ENCODE assay signal across 10 cellular contexts in genomic region chr12:103626498-103626897, GRCh38. TPM values are rescaled to one million over a fixed set of nuclear protein-coding genes. Genes with fewer than 3 reads are reported as not detected.
DNase-seq lines count a peak whose midpoint lies in the region; ATAC-seq and TF ChIP-seq lines count a peak whose summit lies in the region.
"Had no signal": no experiment of that assay in that cellular context is flagged by ENCODE, and none has a peak within 500 bp of the region (broad histone marks: within the 10 kb centered on the region; RNA-seq: fewer than 3 reads in every experiment).

No MANE protein-coding gene starts in this region.

- H3K36me3 ChIP-seq in hepatocyte (replicated peaks; ENCODE audit: insufficient read depth, low read depth), result no peaks in the 10 kb centered on the region
- H3K36me3 ChIP-seq in tibial nerve, result no peaks in the 10 kb centered on the region

- H3K27me3 ChIP-seq in hepatocyte, result no peaks in the 10 kb centered on the region
- no peaks in the 10 kb centered on the region for H3K27me3 ChIP-seq in tibial nerve

- 62% methylated on average over 4 of the region's 4 CpGs for WGBS in hepatocyte (ENCODE audit: low lambda C conversion rate, missing lambda C conversion rate)
- 19 to 47% methylated on average over 4 of the region's 4 CpGs for WGBS in tibial nerve, 2 donors

- TF ChIP-seq EP300 in tibial nerve (IDR thresholded peaks at IDR 0.05), result no peak

- H3K9me3 ChIP-seq in hepatocyte (ENCODE audit: low read depth) (no peaks in the 10 kb centered on the region), tibial nerve (peaks cover 0 to 1% (median 0%) of the 10 kb centered on the region in 4 donors)

- no peaks in the 10 kb centered on the region for H3K36me3 Mint-ChIP-seq in effector memory CD8-positive, alpha-beta T cell (ENCODE audit: insufficient read depth)
- H3K36me3 Mint-ChIP-seq: naive thymus-derived CD8-positive, alpha-beta T cell had no signal

- ATAC-seq in effector memory CD8-positive, alpha-beta T cell (replicated peaks), result no peak
- ATAC-seq: naive thymus-derived CD8-positive, alpha-beta T cell had no signal

- no peaks in the 10 kb centered on the region for H3K9me2 ChIP-seq in hepatocyte (replicated peaks; ENCODE audit: insufficient read depth)

- no peak overlapping the region for H3K4me3 Mint-ChIP-seq in effector memory CD8-positive, alpha-beta T cell
- H3K4me3 Mint-ChIP-seq: naive thymus-derived CD8-positive, alpha-beta T cell had no signal

- no peak overlapping the region for H3K27ac Mint-ChIP-seq in effector memory CD8-positive, alpha-beta T cell
- H3K27ac Mint-ChIP-seq: naive thymus-derived CD8-positive, alpha-beta T cell had no signal

- H3K4me2 ChIP-seq in hepatocyte, result no peak overlapping the region

- H3K4me1 Mint-ChIP-seq in effector memory CD8-positive, alpha-beta T cell (ENCODE audit: low read depth in 2 of 2), result no peaks in the 10 kb centered on the region
- H3K4me1 Mint-ChIP-seq: naive thymus-derived CD8-positive, alpha-beta T cell had no signal

- DNase-seq in NCI-H2081 (lab: John Stamatoyannopoulos, UW) (peak; percentile 19 to 58), NCI-H2081 treated with DMSO at 0.1 percent for 48 hours (lab: John Stamatoyannopoulos, UW) (no peak), T1000 (lab: John Stamatoyannopoulos, UW) (peak; percentile 4), hepatocyte (ENCODE audit: low spot score) (peak; percentile 65), tibial nerve (ENCODE audit: low spot score in 2 of 2) (peak; percentile 21 to 62), hepatic stellate cell (ENCODE audit: low spot score) (no peak), AML-193 (lab: John Stamatoyannopoulos, UW) (no peak)
- no peak for DNase-seq in effector memory CD8-positive, alpha-beta T cell

- H4K20me1 ChIP-seq in hepatocyte (ENCODE audit: insufficient read depth, poor library complexity, severe bottlenecking), result no peaks in the 10 kb centered on the region

- H3K9me3 Mint-ChIP-seq in effector memory CD8-positive, alpha-beta T cell, result peaks cover 0 to 8% of the 10 kb centered on the region in 2 donors

- no peaks in the 10 kb centered on the region for H3K79me2 ChIP-seq in hepatocyte

- TF ChIP-seq CTCF in hepatocyte (IDR thresholded peaks at IDR 0.05; ENCODE audit: poor library complexity) (peak; percentile 50), tibial nerve (IDR thresholded peaks at IDR 0.05) (peak in 2 of 5 experiments; percentile 13)

- TF ChIP-seq POLR2A in tibial nerve (IDR thresholded peaks at IDR 0.05), result no peak

- H2AFZ ChIP-seq in hepatocyte, result no peak overlapping the region

- H3K4me1 ChIP-seq in hepatocyte (ENCODE audit: insufficient read depth) (no peaks in the 10 kb centered on the region), tibial nerve (peaks cover 0 to 5% (median 0%) of the 10 kb centered on the region in 4 donors)

- H3K27ac ChIP-seq in hepatocyte, result no peak overlapping the region
- no peak overlapping the region for H3K27ac ChIP-seq in tibial nerve
- H3K27ac ChIP-seq: HL-60 had no signal

- peaks cover 6 to 20% of the 10 kb centered on the region in 2 donors for H3K27me3 Mint-ChIP-seq in effector memory CD8-positive, alpha-beta T cell

- H3K4me3 ChIP-seq in hepatocyte (no peak overlapping the region), tibial nerve (no peak overlapping the region)

RNA-seq across cellular contexts. Expression of gene STAB2, which starts 39.4 kb away (rescaled TPM):
- total RNA-seq in hepatocyte (0.08 TPM in 1 of 2 replicates, not detected in the other), tibial nerve (under 1 TPM in 1 of 4 donors, not detected in 3; 0.20 TPM)
- polyA plus RNA-seq in hepatocyte, result 0.26 TPM in 1 of 2 replicates, not detected in the other
- total RNA-seq: naive thymus-derived CD8-positive, alpha-beta T cell had no signal
- polyA plus RNA-seq: naive thymus-derived CD8-positive, alpha-beta T cell had no signal

Comparison
In these comparisons a context has a peak if more than half of its experiments do, and no peak if none do; other contexts are left out.
1. DNase-seq: peak in NCI-H2081 (2 of 2), T1000 (single experiment), hepatocyte (single experiment) and tibial nerve (2 of 2); none in NCI-H2081 treated with DMSO at 0.1 percent for 48 hours (single experiment), hepatic stellate cell (single experiment), effector memory CD8-positive, alpha-beta T cell (0 of 3) and AML-193 (0 of 2).